Comparison of ENCODE assay signal across 8 cellular contexts in the genomic region with DNA sequence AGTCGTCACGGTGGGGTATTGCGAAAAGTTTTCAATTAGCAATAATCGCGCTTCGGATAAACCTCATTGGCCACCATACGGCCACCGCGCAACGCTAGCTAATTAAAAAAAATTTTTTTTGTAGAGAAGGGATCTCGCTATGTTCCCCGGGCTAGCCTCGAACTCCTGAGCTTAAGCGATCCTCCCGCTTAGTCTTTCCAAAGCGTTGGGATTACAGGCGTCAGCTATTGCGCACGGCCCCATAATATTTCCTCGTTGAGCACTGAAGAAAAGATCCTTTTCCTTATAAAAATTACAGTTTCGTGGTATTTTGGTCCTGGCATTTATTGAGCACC. TPM values are rescaled to one million over a fixed set of nuclear protein-coding genes. Genes with fewer than 3 reads are reported as not detected.
A peak's percentile ranks its signal among the peaks of the same experiment; 100 is the strongest.
DNase-seq lines count a peak whose midpoint lies in the region; ATAC-seq and TF ChIP-seq lines count a peak whose summit lies in the region.

No MANE protein-coding gene starts in this region.

- TF ChIP-seq CTCF in natural killer cell (IDR thresholded peaks at IDR 0.05), result peak; percentile 37

- no peaks in the 10 kb centered on the region for H3K36me3 Mint-ChIP-seq in natural killer cell

- DNase-seq in DMS79 treated with DMSO at 0.1 percent for 48 hours (lab: John Stamatoyannopoulos, UW) (peak; percentile 63), DMS79 (lab: John Stamatoyannopoulos, UW) (no peak), NCI-H510A treated with DMSO at 0.1 percent for 48 hours (lab: John Stamatoyannopoulos, UW) (peak; percentile 41), natural killer cell (no peak), kidney glomerular epithelial cell (lab: John Stamatoyannopoulos, UW) (no peak)

- ATAC-seq in natural killer cell (no peak), HG03175 (IDR thresholded peaks at IDR 0.05; ENCODE audit: unreplicated experiment) (no peak), HG03280 (IDR thresholded peaks at IDR 0.05; ENCODE audit: unreplicated experiment) (no peak)

- no peaks in the 10 kb centered on the region for H3K27me3 Mint-ChIP-seq in natural killer cell (ENCODE audit: low read depth in 2 of 2)

- H3K4me3 Mint-ChIP-seq in natural killer cell, result peak overlapping the region; percentile 93

- intact Hi-C loops in natural killer cell (cut with micrococcal nuclease), result loop anchor here (2.0 to 5.0 kb wide), 3 partner anchors 32 to 83 kb away; a partner anchor contains a TSS

- peak overlapping the region; percentile 95 to 97 for H3K27ac Mint-ChIP-seq in natural killer cell

- peaks cover 29 to 34% of the 10 kb centered on the region in 2 donors for H3K4me1 Mint-ChIP-seq in natural killer cell

- peak overlapping the region; percentile 87 for H3K27ac ChIP-seq in cingulate gyrus (ENCODE audit: low read depth, low read length)

- H3K9me3 Mint-ChIP-seq in natural killer cell, result no peaks in the 10 kb centered on the region

RNA-seq across cellular contexts. Expression of a gene that starts 0.8 kb away (rescaled TPM):
- total RNA-seq in natural killer cell, result 10 to 100 TPM; 71.6 to 81.1 (median 73.1) TPM

RNA-seq across cellular contexts. Expression of a gene that starts 4.9 kb away (rescaled TPM):
- 10 to 100 TPM; 13.4 to 20.9 (median 16.1) TPM for total RNA-seq in natural killer cell

RNA-seq across cellular contexts. Expression of a gene that starts 18.7 kb away (rescaled TPM):
- 100 to 1,000 TPM; 101 to 126 (median 122) TPM for total RNA-seq in natural killer cell

RNA-seq across cellular contexts. Expression of a gene that starts 48.8 kb away (rescaled TPM):
- total RNA-seq in natural killer cell, result 1,000 to 10,000 TPM in 1 of 3 donors, 100 to 1,000 TPM in 2; 883 to 1,008 (median 954) TPM

Comparison
In these comparisons a context has a peak if more than half of its experiments do, and no peak if none do; other contexts are left out.
1. DNase-seq: peak in DMS79 treated with DMSO at 0.1 percent for 48 hours (single experiment) and NCI-H510A treated with DMSO at 0.1 percent for 48 hours (single experiment); none in DMS79 (single experiment), natural killer cell (single experiment) and kidney glomerular epithelial cell (single experiment).